1 cellular context compared by ENCODE assay signal in the genomic region with DNA sequence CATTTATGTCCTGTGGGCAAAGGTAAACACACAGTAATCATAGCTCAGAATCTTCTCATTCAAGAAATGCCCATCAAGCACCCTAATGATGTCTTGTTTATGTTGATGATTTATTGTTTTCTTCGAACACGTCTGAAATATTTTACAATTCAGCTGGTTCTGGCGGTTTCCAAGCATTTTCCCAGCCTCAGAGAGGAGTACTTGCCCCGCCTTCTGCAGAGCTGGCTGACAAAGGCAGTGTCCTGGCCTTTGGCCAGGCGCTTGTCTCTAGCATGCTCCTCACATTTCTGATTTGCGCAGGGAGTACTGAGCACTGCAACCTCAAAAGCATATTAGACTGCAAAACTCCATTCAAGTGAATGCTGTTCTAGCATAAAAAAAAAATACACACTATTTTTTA.
TF ChIP-seq lines count a peak whose summit lies in the region.

No MANE protein-coding gene starts in this region.

TF ChIP-seq in endothelial cell of umbilical vein, 7 proteins besides CTCF, POLR2A, EP300 and RAD21:
- TF ChIP-seq FOS (IDR thresholded peaks at IDR 0.05; ENCODE audit: borderline replicate concordance, insufficient read depth, low read length): no peak
- no peak for TF ChIP-seq GATA2 (IDR thresholded peaks at IDR 0.05; ENCODE audit: insufficient read depth, insufficient read length, low read depth, low read length)
- TF ChIP-seq EZH2 (IDR thresholded peaks at IDR 0.05; ENCODE audit: borderline replicate concordance, low read depth, low read length, severe bottlenecking): no peak
- TF ChIP-seq, protein P1, sequence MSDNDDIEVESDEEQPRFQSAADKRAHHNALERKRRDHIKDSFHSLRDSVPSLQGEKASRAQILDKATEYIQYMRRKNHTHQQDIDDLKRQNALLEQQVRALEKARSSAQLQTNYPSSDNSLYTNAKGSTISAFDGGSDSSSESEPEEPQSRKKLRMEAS (IDR thresholded peaks at IDR 0.05; ENCODE audit: insufficient read depth, insufficient read length): no peak
- TF ChIP-seq POLR2AphosphoS5 (IDR thresholded peaks at IDR 0.05; ENCODE audit: insufficient read depth, low read depth, low read length): no peak
- TF ChIP-seq MYC (IDR thresholded peaks at IDR 0.05; ENCODE audit: low read depth, low read length): no peak
- TF ChIP-seq JUN (IDR thresholded peaks at IDR 0.05; ENCODE audit: borderline replicate concordance, insufficient read depth, insufficient read length, low read depth): no peak
